1 cellular context compared by ENCODE assay signal in genomic region chr14:64912256-64912655, GRCh38.
TF ChIP-seq lines count a peak whose summit lies in the region.

No MANE protein-coding gene starts in this region.

TF ChIP-seq in GM12878, 131 proteins besides CTCF, POLR2A, EP300 and RAD21:
- TF ChIP-seq RUNX3 (IDR thresholded peaks at IDR 0.05; ENCODE audit: low read length), result peak; percentile 45; the same call in 1 of the 2 replicates
- no peak for TF ChIP-seq SREBF1 (IDR thresholded peaks at IDR 0.05; ENCODE audit: low read length)
